In the genomic region with DNA sequence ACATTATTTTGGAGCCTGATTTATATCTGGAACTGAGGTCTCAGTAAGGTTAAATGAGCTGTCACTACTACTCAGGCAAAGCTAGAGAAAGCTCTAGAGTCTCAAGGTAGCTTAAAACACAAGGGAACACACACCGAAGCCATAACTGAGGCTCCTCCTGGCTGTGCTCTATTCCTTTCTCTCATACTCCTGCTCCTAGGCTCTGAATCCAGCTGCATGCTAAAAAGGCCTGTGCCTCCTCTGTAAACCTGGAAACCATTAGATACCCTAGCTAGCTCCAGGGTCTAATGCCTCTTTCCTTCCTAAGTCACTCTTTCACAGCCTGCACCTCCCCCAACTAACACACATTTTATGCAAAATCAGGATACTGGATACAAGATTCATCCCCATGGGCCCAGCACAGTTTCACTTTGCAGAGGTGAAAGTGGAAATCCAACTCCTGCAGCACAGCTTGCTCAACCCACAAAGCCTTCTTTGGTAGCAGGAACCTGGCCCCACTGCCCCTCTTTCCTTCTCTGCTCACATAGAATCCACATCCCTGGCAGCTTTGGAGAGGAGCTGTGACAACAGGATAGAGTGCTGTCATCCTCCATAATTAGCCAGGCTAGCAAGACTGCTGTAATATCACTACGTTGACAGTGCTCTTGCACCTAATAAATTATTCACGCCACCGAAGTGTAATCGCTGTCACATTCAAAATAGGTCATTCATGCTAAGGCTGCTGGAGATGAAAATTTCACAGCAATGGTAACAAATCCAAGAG, we compare ENCODE assay signal across 8 cellular contexts. TPM values are rescaled to one million over a fixed set of nuclear protein-coding genes. Genes with fewer than 3 reads are reported as not detected.
DNase-seq lines count a peak whose midpoint lies in the region; ATAC-seq, FAIRE-seq and TF ChIP-seq lines count a peak whose summit lies in the region.

No MANE protein-coding gene starts in this region.

- CTCF ChIA-PET in activated B cell treated with CpG ODN at 0.5 μM for 24 hours (lab: Charles Lee) = interaction anchor here (0.9 to 5.8 kb wide), 5 partner anchors 9 to 152 kb away, joined by 3 to 39 read pairs (median 16); a partner anchor contains a TSS

- H3K4me1 Mint-ChIP-seq in activated B cell treated with CpG ODN at 0.5 μM for 24 hours = peaks cover 96% of the 10 kb centered on the region
- H3K4me1 Mint-ChIP-seq in nephron = peaks cover 43% of the 10 kb centered on the region

- H3K36me3 ChIP-seq in KOPT-K1 (ENCODE audit: insufficient read depth, low read length) = no peaks in the 10 kb centered on the region

- TF ChIP-seq CTCF in activated B cell treated with CpG ODN at 0.5 μM for 24 hours (IDR thresholded peaks at IDR 0.05) = no peak
- no peak for TF ChIP-seq CTCF in nephron (IDR thresholded peaks at IDR 0.05; ENCODE audit: unreplicated experiment in 3 of 3)

- no peak for TF ChIP-seq POLR2A in GM12892 (IDR thresholded peaks at IDR 0.05; ENCODE audit: low read depth, low read length)

- peak; percentile 40 for FAIRE-seq in GM12892 (lab: Jason Lieb, UNC)

- ATAC-seq in activated B cell treated with CpG ODN at 0.5 μM for 24 hours (ENCODE audit: low read depth) (peak; percentile 55), HG03139 (IDR thresholded peaks at IDR 0.05; ENCODE audit: unreplicated experiment) (no peak)

- H3K27me3 Mint-ChIP-seq in activated B cell treated with CpG ODN at 0.5 μM for 24 hours = no peaks in the 10 kb centered on the region
- H3K27me3 Mint-ChIP-seq in nephron (ENCODE audit: low read depth) = peaks cover under 1% of the 10 kb centered on the region

- intact Hi-C loops in activated B cell treated with CpG ODN at 0.5 μM for 24 hours (cut with micrococcal nuclease) = loop anchor here (1.0 kb wide), 2 partner anchors 8 to 10 kb away; no protein-coding TSS in a partner anchor

- no peaks in the 10 kb centered on the region for H3K9me3 ChIP-seq in KOPT-K1 (ENCODE audit: insufficient read depth, low read length, poor library complexity, severe bottlenecking)

- H3K27ac ChIP-seq in KOPT-K1 (ENCODE audit: low read depth, low read length, poor library complexity, severe bottlenecking) = peak overlapping the region; percentile 86

- POLR2A ChIA-PET in activated B cell treated with CpG ODN at 0.5 μM for 24 hours (lab: Charles Lee) = interaction anchor here (1.2 to 3.0 kb wide), 5 partner anchors 9 to 73 kb away, joined by 5 to 29 read pairs (median 13); a partner anchor contains a TSS

- DNase-seq in GM12892 (ENCODE audit: insufficient read length) = no peak
- no peak for DNase-seq in activated B cell treated with CpG ODN at 0.5 μM for 24 hours
- no peak for DNase-seq in NCI-H524 treated with DMSO at 0.1 percent for 48 hours (lab: John Stamatoyannopoulos, UW)
- no peak for DNase-seq in kidney tubule cell (ENCODE audit: low spot score)
- DNase-seq in SIG-M5 (lab: John Stamatoyannopoulos, UW) = no peak

- peak overlapping the region; percentile 61 for H3K4me3 Mint-ChIP-seq in activated B cell treated with CpG ODN at 0.5 μM for 24 hours
- H3K4me3 Mint-ChIP-seq in nephron = peak overlapping the region; percentile 2 to 28 (median 13)

- H3K9me3 Mint-ChIP-seq in activated B cell treated with CpG ODN at 0.5 μM for 24 hours = no peaks in the 10 kb centered on the region
- no peaks in the 10 kb centered on the region for H3K9me3 Mint-ChIP-seq in nephron

- peaks cover 80% of the 10 kb centered on the region for H3K36me3 Mint-ChIP-seq in activated B cell treated with CpG ODN at 0.5 μM for 24 hours (ENCODE audit: low read depth)
- no peaks in the 10 kb centered on the region for H3K36me3 Mint-ChIP-seq in nephron (ENCODE audit: low read depth)

- H3K27ac Mint-ChIP-seq in activated B cell treated with CpG ODN at 0.5 μM for 24 hours (peak overlapping the region; percentile 88), nephron (peak overlapping the region; percentile 91 to 97 (median 94))

RNA-seq across cellular contexts. Expression of a gene that starts 16.9 kb away (rescaled TPM):
- 25.6 TPM for polyA plus RNA-seq in GM12892 (2012; ENCODE audit: missing spikeins)
- 260 and 302 TPM in 2 replicates for total RNA-seq in activated B cell treated with CpG ODN at 0.5 μM for 24 hours
